ENCODE assay signal across 16 cellular contexts in the genomic region with DNA sequence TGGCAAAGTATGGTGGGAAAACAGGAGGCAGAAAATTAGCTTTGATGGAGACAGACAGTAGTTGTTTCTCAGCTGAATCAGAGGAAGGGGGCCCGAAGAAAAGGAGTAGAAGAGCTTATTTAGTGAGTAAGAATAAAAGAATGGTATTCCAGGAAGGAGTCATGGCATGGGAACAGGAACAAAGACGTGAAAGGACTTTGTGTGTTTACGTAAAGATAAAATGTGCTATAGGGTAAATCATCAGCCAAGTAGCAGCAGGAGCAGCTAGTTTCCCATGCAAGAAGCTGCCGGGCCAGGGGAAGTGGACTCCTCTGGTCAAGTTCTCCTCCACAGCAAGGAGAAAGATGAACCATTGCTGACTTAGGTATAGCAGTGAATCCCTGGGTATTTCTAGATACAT.
DNase-seq lines count a peak whose midpoint lies in the region; ATAC-seq and TF ChIP-seq lines count a peak whose summit lies in the region.
"Had no signal": no experiment of that assay in that cellular context is flagged by ENCODE, and none has a peak within 500 bp of the region (broad histone marks: within the 10 kb centered on the region; RNA-seq: fewer than 3 reads in every experiment).

No MANE protein-coding gene starts in this region.

- DNase-seq in HCEC 1CT, result peak; percentile 2
- DNase-seq in astrocyte of the spinal cord (ENCODE audit: low read depth, low spot score), result peak; percentile 91
- DNase-seq in glomerular visceral epithelial cell (ENCODE audit: extremely low spot score), result peak; percentile 36
- DNase-seq in skeletal muscle cell (ENCODE audit: low read depth), result peak; percentile 86
- DNase-seq in epidermal melanocyte (ENCODE audit: insufficient read length, low spot score), result no peak
- DNase-seq in suprapubic skin (ENCODE audit: low spot score in 2 of 2), result no peak
- DNase-seq: activated CD8-positive, alpha-beta memory T cell treated with anti-CD3 and anti-CD28 coated beads, Interleukin-2, amount 50 U/mL, for 4 hours; activated naive CD4-positive, alpha-beta T cell treated with anti-CD3 and anti-CD28 coated beads, Interleukin-2, amount 10 ng/mL, durations not matched to agents 7 days and 5 days; BE2C; NCI-H2081; NCI-H69; T-helper 1 cell had no signal

- TF ChIP-seq CTCF in astrocyte of the spinal cord (IDR thresholded peaks at IDR 0.05; ENCODE audit: low read depth, low read length) (no peak), suprapubic skin (IDR thresholded peaks at IDR 0.05) (no peak), gastroesophageal sphincter (IDR thresholded peaks at IDR 0.05) (no peak)

- H3K36me3 ChIP-seq in suprapubic skin (no peaks in the 10 kb centered on the region), gastroesophageal sphincter (no peaks in the 10 kb centered on the region)
- H3K36me3 ChIP-seq: BE2C had no signal

- TF ChIP-seq POLR2A in suprapubic skin (IDR thresholded peaks at IDR 0.05) (no peak), gastroesophageal sphincter (IDR thresholded peaks at IDR 0.05) (no peak)

- H3K4me1 ChIP-seq in suprapubic skin (no peaks in the 10 kb centered on the region), gastroesophageal sphincter (no peaks in the 10 kb centered on the region)
- H3K4me1 ChIP-seq: BE2C, parathyroid adenoma had no signal

- H3K4me3 ChIP-seq in astrocyte of the spinal cord (ENCODE audit: low read depth, low read length) (no peak overlapping the region), skeletal muscle cell (ENCODE audit: low read depth, low read length) (no peak overlapping the region), suprapubic skin (no peak overlapping the region), gastroesophageal sphincter (no peak overlapping the region)

- in situ Hi-C loops in astrocyte of the spinal cord (cut with HindIII; ENCODE audit: low sequenced_read_pairs), result no loop called here

- 78% methylated on average over 4 of the region's 4 CpGs for WGBS in suprapubic skin
- 38 to 40% methylated on average over 3 to 4 of the region's 4 CpGs for WGBS in gastroesophageal sphincter (ENCODE audit: low coverage in 1 of 2), 2 donors

- no peak overlapping the region for H3K27ac ChIP-seq in suprapubic skin
- no peak overlapping the region for H3K27ac ChIP-seq in gastroesophageal sphincter
- H3K27ac ChIP-seq: parathyroid adenoma had no signal

- H3K9me3 ChIP-seq in suprapubic skin, result no peaks in the 10 kb centered on the region
- H3K9me3 ChIP-seq in gastroesophageal sphincter, result no peaks in the 10 kb centered on the region
- H3K9me3 ChIP-seq: BE2C had no signal

- TF ChIP-seq EP300 in suprapubic skin (IDR thresholded peaks at IDR 0.05) (no peak), gastroesophageal sphincter (IDR thresholded peaks at IDR 0.05) (no peak)

- no peaks in the 10 kb centered on the region for H3K27me3 ChIP-seq in suprapubic skin
- H3K27me3 ChIP-seq in gastroesophageal sphincter, result peaks cover 4% of the 10 kb centered on the region
- H3K27me3 ChIP-seq: BE2C had no signal

- no peak for ATAC-seq in HG02678 (IDR thresholded peaks at IDR 0.05; ENCODE audit: unreplicated experiment)
- no peak for ATAC-seq in gastroesophageal sphincter
- ATAC-seq: activated CD4-positive, CD25-positive, alpha-beta regulatory T cell treated with anti-CD3 and anti-CD28 coated beads, Interleukin-2, amount 50 U/mL, for 24 hours had no signal

Comparison
In these comparisons a context has a peak if more than half of its experiments do, and no peak if none do; other contexts are left out.
1. DNase-seq: peak in HCEC 1CT (single experiment), astrocyte of the spinal cord (single experiment), glomerular visceral epithelial cell (single experiment) and skeletal muscle cell (single experiment); none in epidermal melanocyte (single experiment) and suprapubic skin (0 of 2).